ENCODE assay signal across 8 cellular contexts in the genomic region with DNA sequence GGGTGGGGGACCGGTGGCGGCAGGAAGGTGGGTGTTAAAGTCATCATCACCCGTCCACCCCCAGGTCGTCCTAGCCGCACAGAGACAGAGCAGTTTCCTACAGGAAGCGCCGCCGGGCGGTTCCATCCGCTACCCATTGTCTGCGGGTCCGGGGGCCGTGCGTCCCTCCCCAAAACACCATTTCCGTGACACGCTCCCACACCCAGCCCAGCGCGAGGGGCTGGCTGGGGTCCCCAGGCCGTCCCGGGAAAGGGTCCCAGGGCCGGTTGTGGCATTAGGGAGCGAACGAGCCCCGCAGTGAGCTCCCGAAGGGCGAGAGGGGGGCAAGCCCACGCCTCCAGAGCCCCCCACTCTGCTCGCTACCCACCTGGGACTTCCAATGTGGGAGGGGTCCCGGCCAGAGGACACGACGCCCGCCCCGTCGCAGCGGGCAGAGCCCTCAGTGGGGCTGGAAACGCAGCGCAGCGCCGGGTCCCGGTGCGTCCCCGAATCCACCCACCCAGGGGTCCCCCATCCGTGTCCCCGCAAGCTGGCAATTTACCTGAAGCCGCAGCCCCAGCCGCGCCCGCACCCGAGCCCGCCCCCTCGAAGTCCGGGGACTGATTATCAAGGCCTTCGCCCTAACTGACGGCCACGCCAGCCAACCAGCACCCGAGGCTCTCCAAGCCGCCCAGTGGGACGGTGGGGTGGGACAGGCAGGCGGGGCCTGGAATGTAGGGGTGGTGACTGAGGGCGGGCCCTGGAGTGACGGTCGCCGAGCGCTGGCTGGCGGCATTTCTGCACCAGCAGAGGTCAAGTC. TPM values are rescaled to one million over a fixed set of nuclear protein-coding genes. Genes with fewer than 3 reads are reported as not detected.
DNase-seq lines count a peak whose midpoint lies in the region; TF ChIP-seq lines count a peak whose summit lies in the region.

A gene (minus strand): TSS at position 579 of the 799 bp plus-strand sequence. CDS start 5,434 bp downstream, outside the sequence.

- DNase-seq in AML-193 (lab: John Stamatoyannopoulos, UW), result peak; percentile 67 to 74
- DNase-seq in GM19240 (ENCODE audit: insufficient read length, low spot score), result peak; percentile 97
- peak; percentile 77 to 81 for DNase-seq in HL-60 (ENCODE audit: low read depth in 1 of 2, low spot score in 1 of 2)
- DNase-seq in NOMO-1 treated with dmso at 0.1 percent for 144 hours (lab: John Stamatoyannopoulos, UW; ENCODE audit: unreplicated experiment), result peak; percentile 87
- peak; percentile 91 for DNase-seq in activated T-cell treated with anti-CD3 and anti-CD28 coated beads, Interleukin-2, amount 50 U/mL, for 1 hour
- DNase-seq in erythroblast (lab: John Stamatoyannopoulos, UW), result peak; percentile 94 to 96
- peak; percentile 81 for DNase-seq in stimulated activated CD8-positive, alpha-beta memory T cell treated with anti-CD3 and anti-CD28 coated beads, Interleukin-2, amount 100 ng/mL, for 1 hour (ENCODE audit: low read depth in 2 of 2)

- H3K4me3 ChIP-seq in HL-60 (replicated peaks; ENCODE audit: insufficient read depth, low read length) (peak within 1 kb of the TSS; percentile 18; the same call in 1 of the 2 replicates), mononuclear cell (ENCODE audit: low read length) (peak within 1 kb of the TSS; percentile 25)

- no peak within 1 kb of the TSS for H3K27ac ChIP-seq in HL-60 (replicated peaks)

- peaks cover 11% of the 10 kb centered on the region for H3K4me1 ChIP-seq in mononuclear cell (ENCODE audit: insufficient read depth, low read length)

- no peak for TF ChIP-seq CTCF in HL-60 (IDR thresholded peaks at IDR 0.05; ENCODE audit: insufficient read depth, low read length)

- no peak for TF ChIP-seq POLR2A in erythroblast (IDR thresholded peaks at IDR 0.05; ENCODE audit: low read length)

- H3K9me3 ChIP-seq in mononuclear cell (ENCODE audit: low read depth, low read length), result no peaks in the 10 kb centered on the region

- H3K27me3 ChIP-seq in HL-60 (ENCODE audit: insufficient read depth, poor library complexity, severe bottlenecking), result peaks cover 38% of the 10 kb centered on the region
- peaks cover 44% of the 10 kb centered on the region for H3K27me3 ChIP-seq in mononuclear cell (ENCODE audit: insufficient read depth, low read length)

RNA-seq across cellular contexts. Expression of the gene that starts here (rescaled TPM):
- 0.42 TPM for total RNA-seq in mononuclear cell
